ENCODE assay signal across 28 cellular contexts in the genomic region with DNA sequence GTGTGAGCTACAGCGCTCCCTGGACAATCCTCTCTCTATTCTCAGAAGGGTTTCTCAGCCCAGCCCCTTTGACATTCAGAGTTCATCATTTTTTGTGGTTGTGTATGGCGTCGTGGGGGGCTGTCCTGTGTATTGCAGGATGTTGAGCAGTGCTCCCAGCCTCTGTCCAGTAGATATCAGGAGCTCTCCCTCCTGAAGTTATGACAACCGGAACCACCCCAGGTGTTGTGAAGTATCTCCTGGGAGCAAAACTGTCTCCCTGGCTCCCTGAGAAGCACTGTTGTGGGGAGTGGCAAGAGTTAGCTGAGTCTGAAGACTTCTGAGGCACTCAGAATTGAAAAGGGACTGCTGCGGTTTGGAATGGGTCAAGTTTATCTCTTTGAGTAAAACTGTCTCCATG. TPM values are rescaled to one million over a fixed set of nuclear protein-coding genes. Genes with fewer than 3 reads are reported as not detected.
DNase-seq lines count a peak whose midpoint lies in the region; ATAC-seq, FAIRE-seq and TF ChIP-seq lines count a peak whose summit lies in the region.
"Had no signal": no experiment of that assay in that cellular context is flagged by ENCODE, and none has a peak within 500 bp of the region (broad histone marks: within the 10 kb centered on the region; RNA-seq: fewer than 3 reads in every experiment).

No MANE protein-coding gene starts in this region.

- ATAC-seq in HepG2 (no peak), right lobe of liver (no peak), GM21723 (IDR thresholded peaks at IDR 0.05; ENCODE audit: unreplicated experiment) (no peak), HG03025 (IDR thresholded peaks at IDR 0.05; ENCODE audit: low FRiP score, unreplicated experiment) (no peak)
- ATAC-seq: GM12878, GM23338, PC-3 had no signal

- BruUV-seq in HepG2 (replicated peaks; lab: Mats Ljungman, UMichigan), result no TSS peak

- H3K27me3 ChIP-seq in HepG2 (ENCODE audit: control insufficient read depth in 1 of 2, insufficient read depth in 2 of 2, low read length in 2 of 2) (peaks cover 6 to 15% of the 10 kb centered on the region in 2 experiments; a peak in 4 of 5 replicates), right lobe of liver (no peaks in the 10 kb centered on the region)
- H3K27me3 ChIP-seq: SJSA1 had no signal

- intact Hi-C loops in HepG2 (cut with micrococcal nuclease; ENCODE audit: unreplicated experiment), result no loop called here
- intact Hi-C loops in right lobe of liver (cut with DNase I), result no loop called here

- no peak overlapping the region for H3K4me2 ChIP-seq in HepG2 (ENCODE audit: low read depth, low read length)
- H3K4me2 ChIP-seq: GM23338 had no signal

- no peaks in the 10 kb centered on the region for H3K4me1 ChIP-seq in HepG2 (ENCODE audit: insufficient read depth, low read length)
- H3K4me1 ChIP-seq in right lobe of liver, result no peaks in the 10 kb centered on the region

- H3K27ac ChIP-seq in HepG2 (ENCODE audit: extremely low read length, insufficient read depth, low read length) (no peak overlapping the region), right lobe of liver (no peak overlapping the region)
- H3K27ac ChIP-seq: HL-60, SJSA1 had no signal

- DNase-seq in HepG2 (ENCODE audit: low spot score) (no peak), right lobe of liver (no peak), OCI-M1 (lab: John Stamatoyannopoulos, UW) (peak; percentile 18), epithelial cell of esophagus (ENCODE audit: low read depth) (peak; percentile 45), HT-29 (ENCODE audit: low spot score) (no peak)
- DNase-seq: CD4-positive, alpha-beta memory T cell; COR-L47; EL; GDM1; H9; HFFc6; KG1; MM.1S; NCI-H1048; NCI-H1417; NCI-H187; NCI-H2081 treated with DMSO at 0.1 percent for 48 hours; NCI-H2171; NCI-H345; NCI-H510A treated with DMSO at 0.1 percent for 48 hours; NCI-H748 treated with DMSO at 0.1 percent for 48 hours; PC-3 had no signal

- TF ChIP-seq POLR2A in HepG2 (IDR thresholded peaks at IDR 0.05; ENCODE audit: insufficient read depth in 1 of 2, low read depth in 2 of 2, low read length in 2 of 2) (no peak), right lobe of liver (IDR thresholded peaks at IDR 0.05) (no peak)

- no peak overlapping the region for H2AFZ ChIP-seq in HepG2 (ENCODE audit: low read length)
- H2AFZ ChIP-seq: GM23338 had no signal

- 23% methylated on average over 4 of the region's 5 CpGs for WGBS in HepG2 (ENCODE audit: low lambda C conversion rate)
- WGBS in right lobe of liver (ENCODE audit: insufficient coverage, low coverage, low lambda C conversion rate, missing lambda C conversion rate), result 64% methylated on average over 4 of the region's 5 CpGs

- in situ Hi-C loops in HepG2 (cut with HindIII; ENCODE audit: extremely low pct_ligation_motif_present, low pct_unique_long_range_greater_than_20kb), result no loop called here

- H3K79me2 ChIP-seq in HepG2 (ENCODE audit: insufficient read depth, low read length), result no peaks in the 10 kb centered on the region

- no peak for TF ChIP-seq CTCF in HepG2 (CRISPR knock-in tag; IDR thresholded peaks at IDR 0.05)
- TF ChIP-seq CTCF in right lobe of liver (IDR thresholded peaks at IDR 0.05), result no peak
- TF ChIP-seq CTCF in epithelial cell of esophagus (IDR thresholded peaks at IDR 0.05; ENCODE audit: insufficient read depth, low read depth, low read length, missing control alignments), result no peak

- H3K4me3 ChIP-seq in HepG2 (replicated peaks in 1 of 3; ENCODE audit: insufficient read depth in 1 of 3, low read depth in 2 of 3, low read length in 3 of 3), result no peak overlapping the region
- H3K4me3 ChIP-seq in right lobe of liver, result no peak overlapping the region
- H3K4me3 ChIP-seq in epithelial cell of esophagus (ENCODE audit: low read length), result no peak overlapping the region
- H3K4me3 ChIP-seq: GM12878, GM23338, SJSA1 had no signal

- no peak overlapping the region for H3K9ac ChIP-seq in HepG2 (ENCODE audit: insufficient read depth, low read depth, low read length)

- no peak for FAIRE-seq in HepG2 (lab: Jason Lieb, UNC)
- FAIRE-seq: GM12878 had no signal

- H3K36me3 ChIP-seq in HepG2 (replicated peaks in 1 of 2; ENCODE audit: control insufficient read depth in 1 of 2, insufficient read depth in 2 of 2, low read length in 2 of 2), result no peaks in the 10 kb centered on the region
- no peaks in the 10 kb centered on the region for H3K36me3 ChIP-seq in right lobe of liver
- H3K36me3 ChIP-seq: SJSA1 had no signal

- POLR2A ChIA-PET in HepG2 (lab: Yijun Ruan, JAX), result no interaction called here

- H3K9me3 ChIP-seq in HepG2 (ENCODE audit: low read length) (no peaks in the 10 kb centered on the region), right lobe of liver (no peaks in the 10 kb centered on the region)
- H3K9me3 ChIP-seq: SJSA1 had no signal

- no peak for TF ChIP-seq RAD21 in HepG2 (CRISPR knock-in tag; IDR thresholded peaks at IDR 0.05)

- H4K20me1 ChIP-seq in HepG2 (ENCODE audit: insufficient read depth, low read length), result no peaks in the 10 kb centered on the region

- TF ChIP-seq EP300 in HepG2 (IDR thresholded peaks at IDR 0.05; ENCODE audit: low read depth in 2 of 2, low read length in 2 of 2) (no peak), HepG2 (CRISPR knock-in tag; IDR thresholded peaks at IDR 0.05; ENCODE audit: borderline replicate concordance) (no peak)

- CTCF ChIA-PET in HepG2 (lab: Yijun Ruan, JAX; ENCODE audit: low intra/inter-chr PET ratio, low total read pairs), result no interaction called here

TF ChIP-seq in HepG2, 621 proteins besides CTCF, POLR2A, EP300 and RAD21:
- TF ChIP-seq CEBPB (IDR thresholded peaks at IDR 0.05; ENCODE audit: borderline replicate concordance, low read depth, low read length) (peak; percentile 74), ZNF263 (CRISPR knock-in tag; IDR thresholded peaks at IDR 0.05) (0 out of 2 replicates have a peak, but pooled peaks have one; percentile 34), CEBPG (CRISPR knock-in tag; IDR thresholded peaks at IDR 0.05) (0 out of 2 replicates have a peak, but pooled peaks have one; percentile 12)
- TF ChIP-seq, protein P1, sequence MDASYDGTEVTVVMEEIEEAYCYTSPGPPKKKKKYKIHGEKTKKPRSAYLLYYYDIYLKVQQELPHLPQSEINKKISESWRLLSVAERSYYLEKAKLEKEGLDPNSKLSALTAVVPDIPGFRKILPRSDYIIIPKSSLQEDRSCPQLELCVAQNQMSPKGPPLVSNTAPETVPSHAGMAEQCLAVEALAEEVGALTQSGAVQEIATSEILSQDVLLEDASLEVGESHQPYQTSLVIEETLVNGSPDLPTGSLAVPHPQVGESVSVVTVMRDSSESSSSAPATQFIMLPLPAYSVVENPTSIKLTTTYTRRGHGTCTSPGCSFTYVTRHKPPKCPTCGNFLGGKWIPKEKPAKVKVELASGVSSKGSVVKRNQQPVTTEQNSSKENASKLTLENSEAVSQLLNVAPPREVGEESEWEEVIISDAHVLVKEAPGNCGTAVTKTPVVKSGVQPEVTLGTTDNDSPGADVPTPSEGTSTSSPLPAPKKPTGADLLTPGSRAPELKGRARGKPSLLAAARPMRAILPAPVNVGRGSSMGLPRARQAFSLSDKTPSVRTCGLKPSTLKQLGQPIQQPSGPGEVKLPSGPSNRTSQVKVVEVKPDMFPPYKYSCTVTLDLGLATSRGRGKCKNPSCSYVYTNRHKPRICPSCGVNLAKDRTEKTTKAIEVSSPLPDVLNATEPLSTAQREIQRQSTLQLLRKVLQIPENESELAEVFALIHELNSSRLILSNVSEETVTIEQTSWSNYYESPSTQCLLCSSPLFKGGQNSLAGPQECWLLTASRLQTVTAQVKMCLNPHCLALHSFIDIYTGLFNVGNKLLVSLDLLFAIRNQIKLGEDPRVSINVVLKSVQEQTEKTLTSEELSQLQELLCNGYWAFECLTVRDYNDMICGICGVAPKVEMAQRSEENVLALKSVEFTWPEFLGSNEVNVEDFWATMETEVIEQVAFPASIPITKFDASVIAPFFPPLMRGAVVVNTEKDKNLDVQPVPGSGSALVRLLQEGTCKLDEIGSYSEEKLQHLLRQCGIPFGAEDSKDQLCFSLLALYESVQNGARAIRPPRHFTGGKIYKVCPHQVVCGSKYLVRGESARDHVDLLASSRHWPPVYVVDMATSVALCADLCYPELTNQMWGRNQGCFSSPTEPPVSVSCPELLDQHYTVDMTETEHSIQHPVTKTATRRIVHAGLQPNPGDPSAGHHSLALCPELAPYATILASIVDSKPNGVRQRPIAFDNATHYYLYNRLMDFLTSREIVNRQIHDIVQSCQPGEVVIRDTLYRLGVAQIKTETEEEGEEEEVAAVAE (CRISPR knock-in tag; IDR thresholded peaks at IDR 0.05; ENCODE audit: borderline replicate concordance), result no peak

RNA-seq across cellular contexts. Expression of a gene that starts 56.0 kb away (rescaled TPM):
- total RNA-seq in HepG2 (2016; rRNA removed; fragmentation: Illumina TruSeq; extraction: Trizol), result 0.07 and 0.13 TPM in 2 replicates
- total RNA-seq in HepG2 (2016; cell fraction: cytosol; rRNA removed; fragmentation: Illumina TruSeq; extraction: Trizol; ENCODE audit: low read depth), result 0.09 TPM in 1 of 2 replicates, not detected in the other
- total RNA-seq in HepG2 (2016; cell fraction: insoluble cytoplasmic fraction; rRNA removed; fragmentation: Illumina TruSeq; extraction: Trizol), result 0.28 TPM in 1 of 2 replicates, not detected in the other
- total RNA-seq in HepG2 (2016; cell fraction: membrane; rRNA removed; fragmentation: Illumina TruSeq; extraction: Trizol), result 0.10 and 0.22 TPM in 2 replicates
- total RNA-seq in HepG2 (2016; cell fraction: nucleus; rRNA removed; fragmentation: Illumina TruSeq; extraction: Trizol), result 0.56 TPM in 1 of 2 replicates, not detected in the other
- 0.07 and 0.09 TPM in 2 replicates for polyA plus RNA-seq in HepG2 (2011; rRNA removed)
- polyA plus RNA-seq in HepG2 (2011; cell fraction: cytosol; rRNA removed), result 0.05 and 0.08 TPM in 2 replicates
- polyA plus RNA-seq in HepG2 (2011; cell fraction: nucleus; rRNA removed), result 0.26 and 0.59 TPM in 2 replicates
- 0.12 TPM in 1 of 2 replicates, not detected in the other for polyA plus RNA-seq in HepG2 (2012)
- polyA plus RNA-seq in HepG2 (2016; cell fraction: cytosol; fragmentation: Illumina TruSeq; extraction: Trizol; ENCODE audit: low read depth), result 0.10 and 0.23 TPM in 2 replicates
- 0.16 TPM in 1 of 2 replicates, not detected in the other for polyA plus RNA-seq in HepG2 (2016; cell fraction: insoluble cytoplasmic fraction; fragmentation: Illumina TruSeq; extraction: Trizol; ENCODE audit: low read depth)
- polyA plus RNA-seq in HepG2 (2016; cell fraction: membrane; fragmentation: Illumina TruSeq; extraction: Trizol; ENCODE audit: low read depth), result 0.22 TPM in 1 of 2 replicates, not detected in the other
- polyA plus RNA-seq in HepG2 (2016; cell fraction: nucleus; fragmentation: Illumina TruSeq; extraction: Trizol; ENCODE audit: insufficient read depth, low read depth), result 0.23 and 0.24 TPM in 2 replicates
- polyA minus RNA-seq in HepG2 (2011; rRNA and poly(A)+ RNA removed; ENCODE audit: low replicate concordance), result 0.24 and 9.3 TPM in 2 replicates
- polyA minus RNA-seq in HepG2 (2011; cell fraction: cytosol; rRNA and poly(A)+ RNA removed), result not detected in 2 replicates
- polyA minus RNA-seq in HepG2 (2011; cell fraction: nucleus; rRNA and poly(A)+ RNA removed), result 0.12 and 0.13 TPM in 2 replicates
- under 1 TPM in 1 of 6 experiments, not detected in 5; 0.16 TPM for total RNA-seq in right lobe of liver
- not detected in 2 replicates for total RNA-seq in HT-29 (2014; rRNA removed; shearing (Covaris generic))
- polyA plus RNA-seq: GM12878 had no signal

Comparison
In these comparisons a context has a peak if more than half of its experiments do, and no peak if none do; other contexts are left out.
1. DNase-seq: peak in OCI-M1 (single experiment) and epithelial cell of esophagus (single experiment); none in HepG2 (single experiment), right lobe of liver (0 of 3) and HT-29 (single experiment).